Comparison of ENCODE assay signal across 1 cellular context in the genomic region with DNA sequence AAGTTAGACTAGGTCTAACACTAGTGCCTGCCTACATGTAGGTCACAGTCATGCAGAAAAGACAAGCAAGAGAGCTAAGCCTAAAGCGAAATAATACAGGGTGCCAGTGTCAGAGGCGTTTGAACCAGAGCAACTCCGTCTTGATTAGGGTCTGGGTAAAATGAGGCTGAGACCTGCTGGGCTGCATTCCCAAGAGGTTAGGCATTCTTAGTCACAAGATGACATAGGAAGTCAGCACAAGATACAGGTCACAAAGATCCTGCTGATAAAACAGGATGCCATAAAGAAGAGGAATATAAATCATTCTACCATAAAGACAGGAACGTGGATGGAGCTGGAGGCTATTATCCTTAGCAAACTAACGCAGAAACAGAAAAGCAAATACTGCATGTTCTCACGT.
TF ChIP-seq lines count a peak whose summit lies in the region.

No MANE protein-coding gene starts in this region.

TF ChIP-seq in HEK293, 187 proteins besides CTCF, POLR2A, EP300 and RAD21 (continued from another document):
- TF ChIP-seq, protein P1, sequence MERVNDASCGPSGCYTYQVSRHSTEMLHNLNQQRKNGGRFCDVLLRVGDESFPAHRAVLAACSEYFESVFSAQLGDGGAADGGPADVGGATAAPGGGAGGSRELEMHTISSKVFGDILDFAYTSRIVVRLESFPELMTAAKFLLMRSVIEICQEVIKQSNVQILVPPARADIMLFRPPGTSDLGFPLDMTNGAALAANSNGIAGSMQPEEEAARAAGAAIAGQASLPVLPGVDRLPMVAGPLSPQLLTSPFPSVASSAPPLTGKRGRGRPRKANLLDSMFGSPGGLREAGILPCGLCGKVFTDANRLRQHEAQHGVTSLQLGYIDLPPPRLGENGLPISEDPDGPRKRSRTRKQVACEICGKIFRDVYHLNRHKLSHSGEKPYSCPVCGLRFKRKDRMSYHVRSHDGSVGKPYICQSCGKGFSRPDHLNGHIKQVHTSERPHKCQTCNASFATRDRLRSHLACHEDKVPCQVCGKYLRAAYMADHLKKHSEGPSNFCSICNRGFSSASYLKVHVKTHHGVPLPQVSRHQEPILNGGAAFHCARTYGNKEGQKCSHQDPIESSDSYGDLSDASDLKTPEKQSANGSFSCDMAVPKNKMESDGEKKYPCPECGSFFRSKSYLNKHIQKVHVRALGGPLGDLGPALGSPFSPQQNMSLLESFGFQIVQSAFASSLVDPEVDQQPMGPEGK (tag by site-specific recombination; IDR thresholded peaks at IDR 0.05), result no peak
- TF ChIP-seq KLF8 (tag by site-specific recombination; IDR thresholded peaks at IDR 0.05), result no peak
- TF ChIP-seq TRIM28 (IDR thresholded peaks at IDR 0.05; ENCODE audit: borderline replicate concordance, low read length), result peak; percentile 82; the same call in 1 of the 2 replicates
- peak; percentile 64 for TF ChIP-seq GLIS1 (tag by site-specific recombination; IDR thresholded peaks at IDR 0.05)
- TF ChIP-seq, protein P2, sequence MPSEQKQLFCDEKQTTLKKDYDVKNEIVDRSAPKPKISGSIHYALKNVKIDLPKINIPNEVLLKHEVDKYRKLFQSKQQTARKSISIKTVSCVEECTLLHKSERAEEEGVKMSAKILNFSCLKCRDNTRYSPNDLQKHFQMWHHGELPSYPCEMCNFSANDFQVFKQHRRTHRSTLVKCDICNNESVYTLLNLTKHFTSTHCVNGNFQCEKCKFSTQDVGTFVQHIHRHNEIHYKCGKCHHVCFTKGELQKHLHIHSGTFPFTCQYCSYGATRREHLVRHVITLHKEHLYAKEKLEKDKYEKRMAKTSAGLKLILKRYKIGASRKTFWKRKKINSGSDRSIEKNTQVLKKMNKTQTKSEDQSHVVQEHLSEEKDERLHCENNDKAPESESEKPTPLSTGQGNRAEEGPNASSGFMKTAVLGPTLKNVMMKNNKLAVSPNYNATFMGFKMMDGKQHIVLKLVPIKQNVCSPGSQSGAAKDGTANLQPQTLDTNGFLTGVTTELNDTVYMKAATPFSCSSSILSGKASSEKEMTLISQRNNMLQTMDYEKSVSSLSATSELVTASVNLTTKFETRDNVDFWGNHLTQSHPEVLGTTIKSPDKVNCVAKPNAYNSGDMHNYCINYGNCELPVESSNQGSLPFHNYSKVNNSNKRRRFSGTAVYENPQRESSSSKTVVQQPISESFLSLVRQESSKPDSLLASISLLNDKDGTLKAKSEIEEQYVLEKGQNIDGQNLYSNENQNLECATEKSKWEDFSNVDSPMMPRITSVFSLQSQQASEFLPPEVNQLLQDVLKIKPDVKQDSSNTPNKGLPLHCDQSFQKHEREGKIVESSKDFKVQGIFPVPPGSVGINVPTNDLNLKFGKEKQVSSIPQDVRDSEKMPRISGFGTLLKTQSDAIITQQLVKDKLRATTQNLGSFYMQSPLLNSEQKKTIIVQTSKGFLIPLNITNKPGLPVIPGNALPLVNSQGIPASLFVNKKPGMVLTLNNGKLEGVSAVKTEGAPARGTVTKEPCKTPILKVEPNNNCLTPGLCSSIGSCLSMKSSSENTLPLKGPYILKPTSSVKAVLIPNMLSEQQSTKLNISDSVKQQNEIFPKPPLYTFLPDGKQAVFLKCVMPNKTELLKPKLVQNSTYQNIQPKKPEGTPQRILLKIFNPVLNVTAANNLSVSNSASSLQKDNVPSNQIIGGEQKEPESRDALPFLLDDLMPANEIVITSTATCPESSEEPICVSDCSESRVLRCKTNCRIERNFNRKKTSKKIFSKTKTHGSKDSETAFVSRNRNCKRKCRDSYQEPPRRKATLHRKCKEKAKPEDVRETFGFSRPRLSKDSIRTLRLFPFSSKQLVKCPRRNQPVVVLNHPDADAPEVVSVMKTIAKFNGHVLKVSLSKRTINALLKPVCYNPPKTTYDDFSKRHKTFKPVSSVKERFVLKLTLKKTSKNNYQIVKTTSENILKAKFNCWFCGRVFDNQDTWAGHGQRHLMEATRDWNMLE (tag by site-specific recombination; conservative IDR thresholded peaks at IDR 0.05; ENCODE audit: low read depth), result no peak
- 0 out of 2 replicates have a peak, but pooled peaks have one; percentile 26 for TF ChIP-seq ZBTB8A (tag by site-specific recombination; IDR thresholded peaks at IDR 0.05)
- no peak for TF ChIP-seq ZNF140 (tag by site-specific recombination; IDR thresholded peaks at IDR 0.05)
- TF ChIP-seq, protein P3, sequence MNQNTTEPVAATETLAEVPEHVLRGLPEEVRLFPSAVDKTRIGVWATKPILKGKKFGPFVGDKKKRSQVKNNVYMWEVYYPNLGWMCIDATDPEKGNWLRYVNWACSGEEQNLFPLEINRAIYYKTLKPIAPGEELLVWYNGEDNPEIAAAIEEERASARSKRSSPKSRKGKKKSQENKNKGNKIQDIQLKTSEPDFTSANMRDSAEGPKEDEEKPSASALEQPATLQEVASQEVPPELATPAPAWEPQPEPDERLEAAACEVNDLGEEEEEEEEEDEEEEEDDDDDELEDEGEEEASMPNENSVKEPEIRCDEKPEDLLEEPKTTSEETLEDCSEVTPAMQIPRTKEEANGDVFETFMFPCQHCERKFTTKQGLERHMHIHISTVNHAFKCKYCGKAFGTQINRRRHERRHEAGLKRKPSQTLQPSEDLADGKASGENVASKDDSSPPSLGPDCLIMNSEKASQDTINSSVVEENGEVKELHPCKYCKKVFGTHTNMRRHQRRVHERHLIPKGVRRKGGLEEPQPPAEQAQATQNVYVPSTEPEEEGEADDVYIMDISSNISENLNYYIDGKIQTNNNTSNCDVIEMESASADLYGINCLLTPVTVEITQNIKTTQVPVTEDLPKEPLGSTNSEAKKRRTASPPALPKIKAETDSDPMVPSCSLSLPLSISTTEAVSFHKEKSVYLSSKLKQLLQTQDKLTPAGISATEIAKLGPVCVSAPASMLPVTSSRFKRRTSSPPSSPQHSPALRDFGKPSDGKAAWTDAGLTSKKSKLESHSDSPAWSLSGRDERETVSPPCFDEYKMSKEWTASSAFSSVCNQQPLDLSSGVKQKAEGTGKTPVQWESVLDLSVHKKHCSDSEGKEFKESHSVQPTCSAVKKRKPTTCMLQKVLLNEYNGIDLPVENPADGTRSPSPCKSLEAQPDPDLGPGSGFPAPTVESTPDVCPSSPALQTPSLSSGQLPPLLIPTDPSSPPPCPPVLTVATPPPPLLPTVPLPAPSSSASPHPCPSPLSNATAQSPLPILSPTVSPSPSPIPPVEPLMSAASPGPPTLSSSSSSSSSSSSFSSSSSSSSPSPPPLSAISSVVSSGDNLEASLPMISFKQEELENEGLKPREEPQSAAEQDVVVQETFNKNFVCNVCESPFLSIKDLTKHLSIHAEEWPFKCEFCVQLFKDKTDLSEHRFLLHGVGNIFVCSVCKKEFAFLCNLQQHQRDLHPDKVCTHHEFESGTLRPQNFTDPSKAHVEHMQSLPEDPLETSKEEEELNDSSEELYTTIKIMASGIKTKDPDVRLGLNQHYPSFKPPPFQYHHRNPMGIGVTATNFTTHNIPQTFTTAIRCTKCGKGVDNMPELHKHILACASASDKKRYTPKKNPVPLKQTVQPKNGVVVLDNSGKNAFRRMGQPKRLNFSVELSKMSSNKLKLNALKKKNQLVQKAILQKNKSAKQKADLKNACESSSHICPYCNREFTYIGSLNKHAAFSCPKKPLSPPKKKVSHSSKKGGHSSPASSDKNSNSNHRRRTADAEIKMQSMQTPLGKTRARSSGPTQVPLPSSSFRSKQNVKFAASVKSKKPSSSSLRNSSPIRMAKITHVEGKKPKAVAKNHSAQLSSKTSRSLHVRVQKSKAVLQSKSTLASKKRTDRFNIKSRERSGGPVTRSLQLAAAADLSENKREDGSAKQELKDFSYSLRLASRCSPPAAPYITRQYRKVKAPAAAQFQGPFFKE (tag by site-specific recombination; IDR thresholded peaks at IDR 0.05; ENCODE audit: borderline replicate concordance), result no peak
- TF ChIP-seq, protein P4, sequence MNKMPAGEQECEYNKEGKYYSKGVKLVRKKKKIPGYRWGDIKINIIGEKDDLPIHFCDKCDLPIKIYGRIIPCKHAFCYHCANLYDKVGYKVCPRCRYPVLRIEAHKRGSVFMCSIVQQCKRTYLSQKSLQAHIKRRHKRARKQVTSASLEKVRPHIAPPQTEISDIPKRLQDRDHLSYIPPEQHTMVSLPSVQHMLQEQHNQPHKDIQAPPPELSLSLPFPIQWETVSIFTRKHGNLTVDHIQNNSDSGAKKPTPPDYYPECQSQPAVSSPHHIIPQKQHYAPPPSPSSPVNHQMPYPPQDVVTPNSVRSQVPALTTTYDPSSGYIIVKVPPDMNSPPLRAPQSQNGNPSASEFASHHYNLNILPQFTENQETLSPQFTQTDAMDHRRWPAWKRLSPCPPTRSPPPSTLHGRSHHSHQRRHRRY (tag by site-specific recombination; IDR thresholded peaks at IDR 0.05), result no peak
- peak; percentile 38 for TF ChIP-seq OSR2 (tag by site-specific recombination; IDR thresholded peaks at IDR 0.05)
- TF ChIP-seq GLI4 (tag by site-specific recombination; IDR thresholded peaks at IDR 0.05), result no peak
- TF ChIP-seq, protein P5, sequence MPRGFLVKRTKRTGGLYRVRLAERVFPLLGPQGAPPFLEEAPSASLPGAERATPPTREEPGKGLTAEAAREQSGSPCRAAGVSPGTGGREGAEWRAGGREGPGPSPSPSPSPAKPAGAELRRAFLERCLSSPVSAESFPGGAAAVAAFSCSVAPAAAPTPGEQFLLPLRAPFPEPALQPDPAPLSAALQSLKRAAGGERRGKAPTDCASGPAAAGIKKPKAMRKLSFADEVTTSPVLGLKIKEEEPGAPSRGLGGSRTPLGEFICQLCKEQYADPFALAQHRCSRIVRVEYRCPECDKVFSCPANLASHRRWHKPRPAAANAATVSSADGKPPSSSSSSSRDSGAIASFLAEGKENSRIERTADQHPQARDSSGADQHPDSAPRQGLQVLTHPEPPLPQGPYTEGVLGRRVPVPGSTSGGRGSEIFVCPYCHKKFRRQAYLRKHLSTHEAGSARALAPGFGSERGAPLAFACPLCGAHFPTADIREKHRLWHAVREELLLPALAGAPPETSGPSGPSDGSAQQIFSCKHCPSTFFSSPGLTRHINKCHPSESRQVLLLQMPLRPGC (tag by site-specific recombination; IDR thresholded peaks at IDR 0.05), result 0 out of 2 replicates have a peak, but pooled peaks have one; percentile 49
